In the genomic region with DNA sequence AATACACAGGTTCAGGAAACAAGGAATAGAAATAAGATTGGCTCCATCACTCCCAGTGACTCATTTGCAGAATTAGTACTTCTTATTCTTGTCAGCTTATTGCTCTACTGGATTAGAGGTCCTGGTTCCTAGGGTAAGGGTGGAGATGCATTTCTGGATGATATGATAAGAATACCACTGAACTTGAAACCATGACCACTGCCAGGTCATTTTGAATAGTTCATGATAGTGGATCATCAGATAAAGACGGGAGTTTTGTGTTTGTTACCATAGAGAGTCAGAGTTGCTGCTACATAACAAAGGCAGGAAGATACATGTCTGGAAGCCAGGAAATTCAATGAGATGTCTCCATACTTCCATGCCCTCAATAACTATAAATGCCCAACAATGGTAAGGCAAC, we compare ENCODE assay signal across 1 cellular context.
TF ChIP-seq lines count a peak whose summit lies in the region.

No MANE protein-coding gene starts in this region.

TF ChIP-seq in K562, 482 proteins besides CTCF, POLR2A, EP300 and RAD21 (continued from another document and continues in another):
- TF ChIP-seq ZMIZ1 (IDR thresholded peaks at IDR 0.05; ENCODE audit: low read depth in 2 of 2, low read length in 2 of 2) = no peak
- TF ChIP-seq RCOR1 (IDR thresholded peaks at IDR 0.05; ENCODE audit: borderline replicate concordance in 1 of 2, low read depth in 2 of 2, low read length in 2 of 2) = peak in 1 of 2 experiments; percentile 45; a peak in 1 of 4 replicates
- no peak for TF ChIP-seq XRCC3 (IDR thresholded peaks at IDR 0.05)
- TF ChIP-seq SIRT6 (IDR thresholded peaks at IDR 0.05; ENCODE audit: low read depth, low read length) = no peak
- TF ChIP-seq MEF2D (tag; conservative IDR thresholded peaks at IDR 0.05; ENCODE audit: low read depth) = 0 out of 2 replicates have a peak, but pooled peaks have one; percentile 15
- TF ChIP-seq PML (IDR thresholded peaks at IDR 0.05; ENCODE audit: low read length) = 0 out of 2 replicates have a peak, but pooled peaks have one; percentile 47
- TF ChIP-seq KLF16 (IDR thresholded peaks at IDR 0.05) = no peak; the same call in 1 of the 2 replicates
- TF ChIP-seq PTBP1 (IDR thresholded peaks at IDR 0.05; ENCODE audit: low read depth, low read length) = no peak
- TF ChIP-seq NR1H2 (CRISPR knock-in tag; IDR thresholded peaks at IDR 0.05) = no peak
- no peak for TF ChIP-seq ZFP36 (IDR thresholded peaks at IDR 0.05; ENCODE audit: low read depth, low read length, partially characterized antibody)
- TF ChIP-seq MAFF (IDR thresholded peaks at IDR 0.05; ENCODE audit: low read length) = no peak
- peak; percentile 76; the same call in 1 of the 2 replicates for TF ChIP-seq TEAD4 (IDR thresholded peaks at IDR 0.05; ENCODE audit: low read length)
- TF ChIP-seq TEAD4 (CRISPR knock-in tag; IDR thresholded peaks at IDR 0.05; ENCODE audit: borderline replicate concordance) = no peak
- TF ChIP-seq RNF2 (IDR thresholded peaks at IDR 0.05) = no peak
- TF ChIP-seq MBD1 (CRISPR knock-in tag; IDR thresholded peaks at IDR 0.05) = no peak
- TF ChIP-seq ATF3 (IDR thresholded peaks at IDR 0.05) = peak; percentile 33; the same call in 1 of the 2 replicates
- TF ChIP-seq ATF3 (CRISPR knock-in tag; conservative IDR thresholded peaks at IDR 0.05) = no peak
- no peak for TF ChIP-seq U2AF2 (optimal IDR thresholded peaks at IDR 0.05; ENCODE audit: low read depth, low read length)
- TF ChIP-seq ZFP30 (CRISPR knock-in tag; IDR thresholded peaks at IDR 0.05; ENCODE audit: borderline replicate concordance) = no peak
- TF ChIP-seq, protein P1, sequence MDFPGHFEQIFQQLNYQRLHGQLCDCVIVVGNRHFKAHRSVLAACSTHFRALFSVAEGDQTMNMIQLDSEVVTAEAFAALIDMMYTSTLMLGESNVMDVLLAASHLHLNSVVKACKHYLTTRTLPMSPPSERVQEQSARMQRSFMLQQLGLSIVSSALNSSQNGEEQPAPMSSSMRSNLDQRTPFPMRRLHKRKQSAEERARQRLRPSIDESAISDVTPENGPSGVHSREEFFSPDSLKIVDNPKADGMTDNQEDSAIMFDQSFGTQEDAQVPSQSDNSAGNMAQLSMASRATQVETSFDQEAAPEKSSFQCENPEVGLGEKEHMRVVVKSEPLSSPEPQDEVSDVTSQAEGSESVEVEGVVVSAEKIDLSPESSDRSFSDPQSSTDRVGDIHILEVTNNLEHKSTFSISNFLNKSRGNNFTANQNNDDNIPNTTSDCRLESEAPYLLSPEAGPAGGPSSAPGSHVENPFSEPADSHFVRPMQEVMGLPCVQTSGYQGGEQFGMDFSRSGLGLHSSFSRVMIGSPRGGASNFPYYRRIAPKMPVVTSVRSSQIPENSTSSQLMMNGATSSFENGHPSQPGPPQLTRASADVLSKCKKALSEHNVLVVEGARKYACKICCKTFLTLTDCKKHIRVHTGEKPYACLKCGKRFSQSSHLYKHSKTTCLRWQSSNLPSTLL (IDR thresholded peaks at IDR 0.05) = no peak
- TF ChIP-seq, protein P2, sequence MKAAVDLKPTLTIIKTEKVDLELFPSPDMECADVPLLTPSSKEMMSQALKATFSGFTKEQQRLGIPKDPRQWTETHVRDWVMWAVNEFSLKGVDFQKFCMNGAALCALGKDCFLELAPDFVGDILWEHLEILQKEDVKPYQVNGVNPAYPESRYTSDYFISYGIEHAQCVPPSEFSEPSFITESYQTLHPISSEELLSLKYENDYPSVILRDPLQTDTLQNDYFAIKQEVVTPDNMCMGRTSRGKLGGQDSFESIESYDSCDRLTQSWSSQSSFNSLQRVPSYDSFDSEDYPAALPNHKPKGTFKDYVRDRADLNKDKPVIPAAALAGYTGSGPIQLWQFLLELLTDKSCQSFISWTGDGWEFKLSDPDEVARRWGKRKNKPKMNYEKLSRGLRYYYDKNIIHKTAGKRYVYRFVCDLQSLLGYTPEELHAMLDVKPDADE (conservative IDR thresholded peaks at IDR 0.05; ENCODE audit: control insufficient read depth, low read depth, low read length) = no peak
- TF ChIP-seq GTF2E2 (tag; IDR thresholded peaks at IDR 0.05) = no peak
- TF ChIP-seq RFX1 (IDR thresholded peaks at IDR 0.05) = peak; percentile 54
- TF ChIP-seq, protein P3, sequence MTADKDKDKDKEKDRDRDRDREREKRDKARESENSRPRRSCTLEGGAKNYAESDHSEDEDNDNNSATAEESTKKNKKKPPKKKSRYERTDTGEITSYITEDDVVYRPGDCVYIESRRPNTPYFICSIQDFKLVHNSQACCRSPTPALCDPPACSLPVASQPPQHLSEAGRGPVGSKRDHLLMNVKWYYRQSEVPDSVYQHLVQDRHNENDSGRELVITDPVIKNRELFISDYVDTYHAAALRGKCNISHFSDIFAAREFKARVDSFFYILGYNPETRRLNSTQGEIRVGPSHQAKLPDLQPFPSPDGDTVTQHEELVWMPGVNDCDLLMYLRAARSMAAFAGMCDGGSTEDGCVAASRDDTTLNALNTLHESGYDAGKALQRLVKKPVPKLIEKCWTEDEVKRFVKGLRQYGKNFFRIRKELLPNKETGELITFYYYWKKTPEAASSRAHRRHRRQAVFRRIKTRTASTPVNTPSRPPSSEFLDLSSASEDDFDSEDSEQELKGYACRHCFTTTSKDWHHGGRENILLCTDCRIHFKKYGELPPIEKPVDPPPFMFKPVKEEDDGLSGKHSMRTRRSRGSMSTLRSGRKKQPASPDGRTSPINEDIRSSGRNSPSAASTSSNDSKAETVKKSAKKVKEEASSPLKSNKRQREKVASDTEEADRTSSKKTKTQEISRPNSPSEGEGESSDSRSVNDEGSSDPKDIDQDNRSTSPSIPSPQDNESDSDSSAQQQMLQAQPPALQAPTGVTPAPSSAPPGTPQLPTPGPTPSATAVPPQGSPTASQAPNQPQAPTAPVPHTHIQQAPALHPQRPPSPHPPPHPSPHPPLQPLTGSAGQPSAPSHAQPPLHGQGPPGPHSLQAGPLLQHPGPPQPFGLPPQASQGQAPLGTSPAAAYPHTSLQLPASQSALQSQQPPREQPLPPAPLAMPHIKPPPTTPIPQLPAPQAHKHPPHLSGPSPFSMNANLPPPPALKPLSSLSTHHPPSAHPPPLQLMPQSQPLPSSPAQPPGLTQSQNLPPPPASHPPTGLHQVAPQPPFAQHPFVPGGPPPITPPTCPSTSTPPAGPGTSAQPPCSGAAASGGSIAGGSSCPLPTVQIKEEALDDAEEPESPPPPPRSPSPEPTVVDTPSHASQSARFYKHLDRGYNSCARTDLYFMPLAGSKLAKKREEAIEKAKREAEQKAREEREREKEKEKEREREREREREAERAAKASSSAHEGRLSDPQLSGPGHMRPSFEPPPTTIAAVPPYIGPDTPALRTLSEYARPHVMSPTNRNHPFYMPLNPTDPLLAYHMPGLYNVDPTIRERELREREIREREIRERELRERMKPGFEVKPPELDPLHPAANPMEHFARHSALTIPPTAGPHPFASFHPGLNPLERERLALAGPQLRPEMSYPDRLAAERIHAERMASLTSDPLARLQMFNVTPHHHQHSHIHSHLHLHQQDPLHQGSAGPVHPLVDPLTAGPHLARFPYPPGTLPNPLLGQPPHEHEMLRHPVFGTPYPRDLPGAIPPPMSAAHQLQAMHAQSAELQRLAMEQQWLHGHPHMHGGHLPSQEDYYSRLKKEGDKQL (CRISPR knock-in tag; IDR thresholded peaks at IDR 0.05; ENCODE audit: borderline replicate concordance) = no peak
- TF ChIP-seq, protein P4, sequence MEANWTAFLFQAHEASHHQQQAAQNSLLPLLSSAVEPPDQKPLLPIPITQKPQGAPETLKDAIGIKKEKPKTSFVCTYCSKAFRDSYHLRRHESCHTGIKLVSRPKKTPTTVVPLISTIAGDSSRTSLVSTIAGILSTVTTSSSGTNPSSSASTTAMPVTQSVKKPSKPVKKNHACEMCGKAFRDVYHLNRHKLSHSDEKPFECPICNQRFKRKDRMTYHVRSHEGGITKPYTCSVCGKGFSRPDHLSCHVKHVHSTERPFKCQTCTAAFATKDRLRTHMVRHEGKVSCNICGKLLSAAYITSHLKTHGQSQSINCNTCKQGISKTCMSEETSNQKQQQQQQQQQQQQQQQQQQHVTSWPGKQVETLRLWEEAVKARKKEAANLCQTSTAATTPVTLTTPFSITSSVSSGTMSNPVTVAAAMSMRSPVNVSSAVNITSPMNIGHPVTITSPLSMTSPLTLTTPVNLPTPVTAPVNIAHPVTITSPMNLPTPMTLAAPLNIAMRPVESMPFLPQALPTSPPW (CRISPR knock-in tag; IDR thresholded peaks at IDR 0.05) = peak; percentile 25; the same call in 1 of the 2 replicates
- no peak for TF ChIP-seq PHF20 (IDR thresholded peaks at IDR 0.05; ENCODE audit: partially characterized antibody)
- no peak for TF ChIP-seq XRCC4 (IDR thresholded peaks at IDR 0.05; ENCODE audit: extremely low read depth, insufficient read depth, insufficient read length)
- no peak for TF ChIP-seq RBM17 (IDR thresholded peaks at IDR 0.05; ENCODE audit: borderline replicate concordance, low read depth, low read length)
- TF ChIP-seq TOE1 (IDR thresholded peaks at IDR 0.05; ENCODE audit: borderline replicate concordance) = no peak
- no peak for TF ChIP-seq TOE1 (CRISPR knock-in tag; IDR thresholded peaks at IDR 0.05; ENCODE audit: borderline replicate concordance, low read depth)
- TF ChIP-seq ZNF644 (tag; IDR thresholded peaks at IDR 0.05; ENCODE audit: low read depth) = peak; percentile 75; the same call in 1 of the 2 replicates
- no peak for TF ChIP-seq LARP7 (IDR thresholded peaks at IDR 0.05)
- no peak for TF ChIP-seq OTX1 (CRISPR knock-in tag; IDR thresholded peaks at IDR 0.05)
- TF ChIP-seq ZNF175 (CRISPR knock-in tag; IDR thresholded peaks at IDR 0.05; ENCODE audit: low read depth) = 0 out of 2 replicates have a peak, but pooled peaks have one; percentile 58
- no peak for TF ChIP-seq KHSRP (IDR thresholded peaks at IDR 0.05)
- TF ChIP-seq ZKSCAN1 (IDR thresholded peaks at IDR 0.05; ENCODE audit: low read depth, low read length) = no peak
- no peak for TF ChIP-seq ZFX (CRISPR knock-in tag; IDR thresholded peaks at IDR 0.05)
- peak; percentile 98 for TF ChIP-seq FOXJ2 (tag; IDR thresholded peaks at IDR 0.05)
- no peak for TF ChIP-seq EP400 (IDR thresholded peaks at IDR 0.05)
- TF ChIP-seq ERF (CRISPR knock-in tag; IDR thresholded peaks at IDR 0.05) = no peak
- no peak for TF ChIP-seq ZNF121 (CRISPR knock-in tag; conservative IDR thresholded peaks at IDR 0.05)
- TF ChIP-seq ARID1B (IDR thresholded peaks at IDR 0.05) = peak; percentile 69
- TF ChIP-seq ASH1L (IDR thresholded peaks at IDR 0.05; ENCODE audit: borderline replicate concordance, low read depth, partially characterized antibody) = no peak
- no peak for TF ChIP-seq TBP (optimal IDR thresholded peaks at IDR 0.05; ENCODE audit: low read depth, low read length)
- TF ChIP-seq NKRF (IDR thresholded peaks at IDR 0.05; ENCODE audit: borderline replicate concordance) = no peak
- TF ChIP-seq NCOR1 (IDR thresholded peaks at IDR 0.05) = peak; percentile 32; the same call in 1 of the 2 replicates
